Comparison of ENCODE assay signal across 10 cellular contexts in the genomic region with DNA sequence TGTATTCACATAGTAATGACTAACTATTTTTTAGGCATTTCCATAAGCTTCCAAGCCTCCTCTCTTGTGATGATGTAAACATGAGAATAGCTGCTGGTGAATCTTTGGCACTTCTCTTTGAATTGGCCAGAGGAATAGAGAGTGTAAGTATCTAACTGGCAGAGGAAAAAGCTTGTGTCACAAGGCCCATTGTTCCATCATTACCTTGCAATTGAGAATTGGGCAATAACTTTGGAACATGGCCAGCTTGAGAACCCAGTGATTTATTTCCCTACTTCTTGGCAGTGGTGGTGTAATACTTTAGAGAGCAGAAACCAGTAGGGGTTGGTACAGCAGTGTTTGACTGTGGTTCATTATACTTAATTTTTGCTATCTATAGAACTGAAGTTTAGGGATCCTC. TPM values are rescaled to one million over a fixed set of nuclear protein-coding genes. Genes with fewer than 3 reads are reported as not detected.
DNase-seq lines count a peak whose midpoint lies in the region; ATAC-seq and TF ChIP-seq lines count a peak whose summit lies in the region.
"Had no signal": no experiment of that assay in that cellular context is flagged by ENCODE, and none has a peak within 500 bp of the region (broad histone marks: within the 10 kb centered on the region; RNA-seq: fewer than 3 reads in every experiment).

No MANE protein-coding gene starts in this region.

- H3K4me3 Mint-ChIP-seq in CD4-positive, alpha-beta memory T cell: no peak overlapping the region
- H3K4me3 Mint-ChIP-seq: H9 had no signal

- H3K36me3 Mint-ChIP-seq in CD4-positive, alpha-beta memory T cell: peaks cover 58 to 78% of the 10 kb centered on the region in 2 donors

- peak; percentile 88 for ATAC-seq in left lobe of liver
- no peak for ATAC-seq in GM19467 (IDR thresholded peaks at IDR 0.05; ENCODE audit: unreplicated experiment)
- ATAC-seq in HG02970 (IDR thresholded peaks at IDR 0.05; ENCODE audit: low FRiP score, unreplicated experiment): no peak
- ATAC-seq in GM19324 (IDR thresholded peaks at IDR 0.05; ENCODE audit: low FRiP score, unreplicated experiment): no peak

- peaks cover 0 to 4% (median 2%) of the 10 kb centered on the region in 4 donors for H3K4me1 Mint-ChIP-seq in CD4-positive, alpha-beta memory T cell
- H3K4me1 Mint-ChIP-seq: H9 had no signal

- no peak for TF ChIP-seq CTCF in breast epithelium (IDR thresholded peaks at IDR 0.05)

- CTCF ChIA-PET in CD4-positive, alpha-beta memory T cell (lab: Charles Lee; ENCODE audit: partially characterized antibody): no interaction called here

- peaks cover 0 to 10% of the 10 kb centered on the region in 2 donors for H3K4me1 ChIP-seq in breast epithelium
- no peaks in the 10 kb centered on the region for H3K4me1 ChIP-seq in CD4-positive, alpha-beta memory T cell (ENCODE audit: insufficient read depth, low read length)
- H3K4me1 ChIP-seq: Peyer's patch had no signal

- intact Hi-C loops in breast epithelium (cut with DNase I; ENCODE audit: low total_unique reads): no loop called here
- intact Hi-C loops in CD4-positive, alpha-beta memory T cell (cut with micrococcal nuclease): no loop called here

- H3K27ac ChIP-seq in breast epithelium: peak overlapping the region; percentile 66 to 79
- H3K27ac ChIP-seq in CD4-positive, alpha-beta memory T cell (ENCODE audit: low read depth, low read length): no peak overlapping the region
- H3K27ac ChIP-seq: Peyer's patch had no signal

- peaks cover 4% of the 10 kb centered on the region for H3K36me3 ChIP-seq in breast epithelium
- H3K36me3 ChIP-seq in CD4-positive, alpha-beta memory T cell (ENCODE audit: insufficient read depth, low read length): peaks cover 33% of the 10 kb centered on the region

- peak overlapping the region in 2 of 7 donors; percentile 7 to 53 for H3K27ac Mint-ChIP-seq in CD4-positive, alpha-beta memory T cell

- H3K4me3 ChIP-seq in breast epithelium: no peak overlapping the region
- H3K4me3 ChIP-seq in CD4-positive, alpha-beta memory T cell (ENCODE audit: low read length in 2 of 2): no peak overlapping the region
- H3K4me3 ChIP-seq: Peyer's patch had no signal

- H3K9me3 ChIP-seq in breast epithelium: no peaks in the 10 kb centered on the region
- H3K9me3 ChIP-seq in CD4-positive, alpha-beta memory T cell (ENCODE audit: control insufficient read depth in 1 of 2, low read length in 2 of 2): no peaks in the 10 kb centered on the region
- H3K9me3 ChIP-seq: Peyer's patch had no signal

- POLR2A ChIA-PET in CD4-positive, alpha-beta memory T cell (lab: Charles Lee; ENCODE audit: partially characterized antibody): interaction anchor here (1.7 kb wide), 1 partner anchor 12 kb away, joined by 5 read pairs; a partner anchor contains a TSS

- DNase-seq in ACHN (peak; percentile 54), NAMALWA (ENCODE audit: low spot score) (peak; percentile 30), breast epithelium (ENCODE audit: low spot score in 2 of 2) (peak in 1 of 2 donors; percentile 78), left lobe of liver (ENCODE audit: low spot score) (peak; percentile 61)
- no peak for DNase-seq in CD4-positive, alpha-beta memory T cell
- DNase-seq: H9 had no signal

- TF ChIP-seq POLR2A in breast epithelium (IDR thresholded peaks at IDR 0.05): no peak

- no peaks in the 10 kb centered on the region for H3K9me3 Mint-ChIP-seq in CD4-positive, alpha-beta memory T cell
- H3K9me3 Mint-ChIP-seq: H9 had no signal

- H3K27me3 ChIP-seq in breast epithelium: no peaks in the 10 kb centered on the region
- no peaks in the 10 kb centered on the region for H3K27me3 ChIP-seq in CD4-positive, alpha-beta memory T cell (ENCODE audit: insufficient read depth, low read length)
- H3K27me3 ChIP-seq: Peyer's patch had no signal

- in situ Hi-C loops in ACHN (cut with HindIII; ENCODE audit: low pct_ligation_motif_present, low pct_unique_long_range_greater_than_20kb, low sequenced_read_pairs): no loop called here

- no peaks in the 10 kb centered on the region for H3K27me3 Mint-ChIP-seq in CD4-positive, alpha-beta memory T cell

RNA-seq across cellular contexts. Expression of a gene that starts 12.0 kb away (rescaled TPM):
- 100 to 1,000 TPM in 1 of 3 donors, 10 to 100 TPM in 2; 82.7 to 146 (median 91.8) TPM for total RNA-seq in breast epithelium
- total RNA-seq in left lobe of liver: 27.6 TPM
- total RNA-seq in CD4-positive, alpha-beta memory T cell: 10 to 100 TPM; 54.2 to 57.0 TPM
- 10 to 100 TPM; 19.8 to 33.0 TPM for polyA plus RNA-seq in CD4-positive, alpha-beta memory T cell

RNA-seq across cellular contexts. Expression of a gene that starts 18.6 kb away (rescaled TPM):
- total RNA-seq in breast epithelium: 1 to 10 TPM; 2.3 to 3.6 (median 2.9) TPM
- 3.9 TPM for total RNA-seq in left lobe of liver
- 1 to 10 TPM; 2.3 to 2.6 TPM for total RNA-seq in CD4-positive, alpha-beta memory T cell
- polyA plus RNA-seq in CD4-positive, alpha-beta memory T cell: under 1 TPM in 1 of 2 donors, not detected in 1; 0.28 TPM

Comparison
In these comparisons a context has a peak if more than half of its experiments do, and no peak if none do; other contexts are left out.
1. DNase-seq: peak in ACHN (single experiment), NAMALWA (single experiment) and left lobe of liver (single experiment); none in CD4-positive, alpha-beta memory T cell (0 of 5).